ENCODE assay signal across 1 cellular context in genomic region chr14:54974773-54975414, GRCh38.
TF ChIP-seq lines count a peak whose summit lies in the region.

No MANE protein-coding gene starts in this region.

TF ChIP-seq in WTC11, 78 proteins besides CTCF, POLR2A, EP300 and RAD21 (continued from another document):
- TF ChIP-seq, protein P1, sequence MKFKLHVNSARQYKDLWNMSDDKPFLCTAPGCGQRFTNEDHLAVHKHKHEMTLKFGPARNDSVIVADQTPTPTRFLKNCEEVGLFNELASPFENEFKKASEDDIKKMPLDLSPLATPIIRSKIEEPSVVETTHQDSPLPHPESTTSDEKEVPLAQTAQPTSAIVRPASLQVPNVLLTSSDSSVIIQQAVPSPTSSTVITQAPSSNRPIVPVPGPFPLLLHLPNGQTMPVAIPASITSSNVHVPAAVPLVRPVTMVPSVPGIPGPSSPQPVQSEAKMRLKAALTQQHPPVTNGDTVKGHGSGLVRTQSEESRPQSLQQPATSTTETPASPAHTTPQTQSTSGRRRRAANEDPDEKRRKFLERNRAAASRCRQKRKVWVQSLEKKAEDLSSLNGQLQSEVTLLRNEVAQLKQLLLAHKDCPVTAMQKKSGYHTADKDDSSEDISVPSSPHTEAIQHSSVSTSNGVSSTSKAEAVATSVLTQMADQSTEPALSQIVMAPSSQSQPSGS (CRISPR knock-in tag; IDR thresholded peaks at IDR 0.05; ENCODE audit: borderline replicate concordance, low read depth): no peak
- no peak for TF ChIP-seq SP1 (CRISPR knock-in tag; conservative IDR thresholded peaks at IDR 0.05)
- no peak for TF ChIP-seq ATF3 (CRISPR knock-in tag; conservative IDR thresholded peaks at IDR 0.05)
- no peak for TF ChIP-seq IRF2 (CRISPR knock-in tag; IDR thresholded peaks at IDR 0.05; ENCODE audit: borderline replicate concordance, low read depth)
